8 cellular contexts compared by ENCODE assay signal in the genomic region with DNA sequence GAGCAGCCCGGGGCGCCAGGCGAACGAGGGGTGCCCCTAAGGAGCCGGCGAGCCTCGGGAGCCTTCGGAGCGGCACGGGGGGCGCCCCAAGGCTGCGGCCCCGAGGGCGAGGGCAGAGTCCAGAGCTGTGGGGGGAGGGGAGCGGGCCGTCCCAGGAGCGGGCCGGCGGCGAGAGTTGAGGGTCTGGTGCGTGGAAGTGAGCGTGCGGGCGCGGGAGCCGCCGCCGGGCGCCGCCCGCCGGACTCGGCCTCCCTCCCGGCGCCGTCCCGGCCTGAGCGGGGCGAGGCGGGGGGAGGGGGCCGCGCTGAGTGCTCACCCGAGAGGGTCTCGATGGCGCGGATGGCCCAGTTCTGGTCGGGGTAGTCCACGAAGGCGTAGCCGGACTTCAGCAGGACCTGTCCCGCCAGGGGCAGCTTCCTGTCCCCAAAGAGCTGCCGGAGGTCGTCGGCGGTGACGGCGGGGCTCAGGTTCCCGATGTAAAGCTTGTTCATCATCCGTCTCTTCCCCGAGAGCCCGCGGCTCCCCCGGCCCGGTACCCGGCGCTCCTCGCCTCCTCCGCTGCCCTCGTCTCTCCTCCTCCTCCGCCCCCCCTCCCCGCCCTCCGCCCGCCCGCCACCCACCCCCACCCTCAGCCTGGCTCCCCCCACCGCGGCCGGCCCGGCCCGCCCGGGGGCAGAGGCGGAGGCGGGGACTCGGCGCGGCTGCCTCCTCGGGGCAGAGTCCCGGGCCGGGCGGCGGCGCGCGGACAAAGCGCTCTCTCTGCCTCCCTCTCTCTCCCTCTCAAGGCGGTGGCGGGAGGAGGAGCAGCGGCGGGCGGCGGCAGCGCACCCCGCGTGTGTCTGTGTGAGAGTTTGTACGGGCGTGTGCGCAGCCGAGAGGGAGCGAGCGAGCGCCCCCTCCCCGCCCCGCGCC. TPM values are rescaled to one million over a fixed set of nuclear protein-coding genes. Genes with fewer than 3 reads are reported as not detected.
DNase-seq lines count a peak whose midpoint lies in the region; ATAC-seq and TF ChIP-seq lines count a peak whose summit lies in the region.

A gene (minus strand): TSS at position 576 of the 912 bp plus-strand sequence. CDS start 82 bp downstream, at position 494.

- POLR2A ChIA-PET in activated B cell treated with CpG ODN at 0.5 μM for 24 hours (lab: Charles Lee): no interaction called here

- no peaks in the 10 kb centered on the region; the same call in 1 of the 2 replicates for H3K9me3 ChIP-seq in MG63

- no peaks in the 10 kb centered on the region for H3K27me3 ChIP-seq in MG63

- no peak within 1 kb of the TSS for H3K27ac Mint-ChIP-seq in activated B cell treated with CpG ODN at 0.5 μM for 24 hours
- H3K27ac Mint-ChIP-seq in dendritic cell treated with granulocyte-macrophage colony-stimulating factor and Interleukin-4, amounts not matched to agents 40 ng/mL and 50 ng/mL, for 4 days: peak within 1 kb of the TSS; percentile 79

- peak within 1 kb of the TSS; percentile 78 for H3K4me3 ChIP-seq in MG63

- CTCF ChIA-PET in activated B cell treated with CpG ODN at 0.5 μM for 24 hours (lab: Charles Lee): no interaction called here

- H3K4me3 Mint-ChIP-seq in activated B cell treated with CpG ODN at 0.5 μM for 24 hours: peak within 1 kb of the TSS; percentile 86
- peak within 1 kb of the TSS; percentile 94 for H3K4me3 Mint-ChIP-seq in dendritic cell treated with granulocyte-macrophage colony-stimulating factor and Interleukin-4, amounts not matched to agents 40 ng/mL and 50 ng/mL, for 4 days

- no peaks in the 10 kb centered on the region for H3K9me3 Mint-ChIP-seq in activated B cell treated with CpG ODN at 0.5 μM for 24 hours
- no peaks in the 10 kb centered on the region for H3K9me3 Mint-ChIP-seq in dendritic cell treated with granulocyte-macrophage colony-stimulating factor and Interleukin-4, amounts not matched to agents 40 ng/mL and 50 ng/mL, for 4 days

- H3K4me1 Mint-ChIP-seq in activated B cell treated with CpG ODN at 0.5 μM for 24 hours: peaks cover 16% of the 10 kb centered on the region
- peaks cover 22% of the 10 kb centered on the region for H3K4me1 Mint-ChIP-seq in dendritic cell treated with granulocyte-macrophage colony-stimulating factor and Interleukin-4, amounts not matched to agents 40 ng/mL and 50 ng/mL, for 4 days (ENCODE audit: low read depth)

- no peak for TF ChIP-seq CTCF in activated B cell treated with CpG ODN at 0.5 μM for 24 hours (IDR thresholded peaks at IDR 0.05)

- H3K27me3 Mint-ChIP-seq in activated B cell treated with CpG ODN at 0.5 μM for 24 hours: peaks cover 49% of the 10 kb centered on the region
- H3K27me3 Mint-ChIP-seq in dendritic cell treated with granulocyte-macrophage colony-stimulating factor and Interleukin-4, amounts not matched to agents 40 ng/mL and 50 ng/mL, for 4 days: peaks cover 14% of the 10 kb centered on the region

- intact Hi-C loops in activated B cell treated with CpG ODN at 0.5 μM for 24 hours (cut with micrococcal nuclease): loop anchor here (5.0 kb wide), 1 partner anchor 113 kb away; a partner anchor contains a TSS
- intact Hi-C loops in dendritic cell treated with granulocyte-macrophage colony-stimulating factor and Interleukin-4, amounts not matched to agents 40 ng/mL and 50 ng/mL, for 4 days (cut with micrococcal nuclease): loop anchor here (10.0 kb wide), 1 partner anchor 110 kb away; a partner anchor contains a TSS

- H3K36me3 ChIP-seq in MG63: peaks cover 25% of the 10 kb centered on the region

- ATAC-seq in GM21529 (IDR thresholded peaks at IDR 0.05; ENCODE audit: unreplicated experiment): peak; percentile 69
- peak; percentile 67 for ATAC-seq in activated B cell treated with CpG ODN at 0.5 μM for 24 hours (ENCODE audit: low read depth)
- peak; percentile 80 for ATAC-seq in left lobe of liver

- H3K36me3 Mint-ChIP-seq in activated B cell treated with CpG ODN at 0.5 μM for 24 hours (ENCODE audit: low read depth): no peaks in the 10 kb centered on the region
- H3K36me3 Mint-ChIP-seq in dendritic cell treated with granulocyte-macrophage colony-stimulating factor and Interleukin-4, amounts not matched to agents 40 ng/mL and 50 ng/mL, for 4 days (ENCODE audit: low read depth): peaks cover 31% of the 10 kb centered on the region

- peak; percentile 94 for DNase-seq in DMS 273 (lab: John Stamatoyannopoulos, UW; ENCODE audit: unreplicated experiment)
- DNase-seq in MG63: peak; percentile 92
- peak; percentile 44 for DNase-seq in activated B cell treated with CpG ODN at 0.5 μM for 24 hours
- DNase-seq in left lobe of liver (ENCODE audit: low spot score): peak; percentile 55
- peak; percentile 49 to 51 for DNase-seq in stimulated activated CD4-positive, alpha-beta T cell treated with anti-CD3 and anti-CD28 coated beads, Interleukin-4, amount 100 ng/mL, for 4 hours
- no peak for DNase-seq in midbrain (lab: John Stamatoyannopoulos, UW)

RNA-seq across cellular contexts. Expression of the gene that starts here (rescaled TPM):
- 26.2 and 49.3 TPM in 2 replicates for total RNA-seq in MG63 (2014; rRNA removed; shearing (Covaris generic); ENCODE audit: low replicate concordance)
- 0.51 and 0.69 TPM in 2 replicates for total RNA-seq in activated B cell treated with CpG ODN at 0.5 μM for 24 hours
- 1.2 TPM for total RNA-seq in left lobe of liver

Comparison
In these comparisons a context has a peak if more than half of its experiments do, and no peak if none do; other contexts are left out.
1. RNA of the gene that starts here (total RNA-seq): 26.2 to 49.3 TPM in MG63; 1.2 TPM in left lobe of liver (single experiment) and 0.51 to 0.69 TPM in activated B cell treated with CpG ODN at 0.5 μM for 24 hours; every median in the first group is over 10 times any median in the second.
2. Peak in DNase-seq and ATAC-seq in activated B cell treated with CpG ODN at 0.5 μM for 24 hours; RNA of the gene not detected or under 1 TPM.
3. Peak in every context shown above with its lines, with median percentiles within 50 percentile points of each other: ATAC-seq.